ENCODE assay signal across 1 cellular context in the genomic region with DNA sequence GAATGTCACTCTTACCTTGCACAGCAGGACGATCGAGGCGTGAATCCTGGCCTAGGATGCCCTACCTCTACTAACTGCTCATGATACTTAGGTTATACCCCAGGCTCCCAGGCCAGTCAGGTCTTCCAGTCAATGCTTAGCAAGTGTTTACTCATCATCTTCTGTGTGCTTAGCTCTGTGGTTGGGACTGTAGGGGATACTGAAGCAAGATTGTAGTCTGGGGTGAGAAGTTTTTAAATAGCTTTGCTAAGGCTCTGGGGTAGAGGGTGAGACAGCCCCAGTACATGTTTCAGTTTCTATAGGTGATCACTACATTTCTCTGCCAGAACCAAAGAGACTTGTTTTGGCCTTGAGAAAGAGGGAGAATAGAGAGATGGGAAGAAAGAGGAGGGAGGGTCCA.
TF ChIP-seq lines count a peak whose summit lies in the region.

No MANE protein-coding gene starts in this region.

TF ChIP-seq in GM12878, 131 proteins besides CTCF, POLR2A, EP300 and RAD21 (continued from another document):
- TF ChIP-seq, protein P1, sequence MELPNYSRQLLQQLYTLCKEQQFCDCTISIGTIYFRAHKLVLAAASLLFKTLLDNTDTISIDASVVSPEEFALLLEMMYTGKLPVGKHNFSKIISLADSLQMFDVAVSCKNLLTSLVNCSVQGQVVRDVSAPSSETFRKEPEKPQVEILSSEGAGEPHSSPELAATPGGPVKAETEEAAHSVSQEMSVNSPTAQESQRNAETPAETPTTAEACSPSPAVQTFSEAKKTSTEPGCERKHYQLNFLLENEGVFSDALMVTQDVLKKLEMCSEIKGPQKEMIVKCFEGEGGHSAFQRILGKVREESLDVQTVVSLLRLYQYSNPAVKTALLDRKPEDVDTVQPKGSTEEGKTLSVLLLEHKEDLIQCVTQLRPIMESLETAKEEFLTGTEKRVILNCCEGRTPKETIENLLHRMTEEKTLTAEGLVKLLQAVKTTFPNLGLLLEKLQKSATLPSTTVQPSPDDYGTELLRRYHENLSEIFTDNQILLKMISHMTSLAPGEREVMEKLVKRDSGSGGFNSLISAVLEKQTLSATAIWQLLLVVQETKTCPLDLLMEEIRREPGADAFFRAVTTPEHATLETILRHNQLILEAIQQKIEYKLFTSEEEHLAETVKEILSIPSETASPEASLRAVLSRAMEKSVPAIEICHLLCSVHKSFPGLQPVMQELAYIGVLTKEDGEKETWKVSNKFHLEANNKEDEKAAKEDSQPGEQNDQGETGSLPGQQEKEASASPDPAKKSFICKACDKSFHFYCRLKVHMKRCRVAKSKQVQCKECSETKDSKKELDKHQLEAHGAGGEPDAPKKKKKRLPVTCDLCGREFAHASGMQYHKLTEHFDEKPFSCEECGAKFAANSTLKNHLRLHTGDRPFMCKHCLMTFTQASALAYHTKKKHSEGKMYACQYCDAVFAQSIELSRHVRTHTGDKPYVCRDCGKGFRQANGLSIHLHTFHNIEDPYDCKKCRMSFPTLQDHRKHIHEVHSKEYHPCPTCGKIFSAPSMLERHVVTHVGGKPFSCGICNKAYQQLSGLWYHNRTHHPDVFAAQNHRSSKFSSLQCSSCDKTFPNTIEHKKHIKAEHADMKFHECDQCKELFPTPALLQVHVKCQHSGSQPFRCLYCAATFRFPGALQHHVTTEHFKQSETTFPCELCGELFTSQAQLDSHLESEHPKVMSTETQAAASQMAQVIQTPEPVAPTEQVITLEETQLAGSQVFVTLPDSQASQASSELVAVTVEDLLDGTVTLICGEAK (IDR thresholded peaks at IDR 0.05; ENCODE audit: borderline replicate concordance), result no peak
- TF ChIP-seq PRDM15 (CRISPR knock-in tag; IDR thresholded peaks at IDR 0.05), result no peak
- no peak for TF ChIP-seq RELA (IDR thresholded peaks at IDR 0.05; ENCODE audit: borderline replicate concordance, partially characterized antibody)
- TF ChIP-seq CBFB (IDR thresholded peaks at IDR 0.05; ENCODE audit: low read depth), result no peak
